ENCODE assay signal across 33 cellular contexts in the genomic region with DNA sequence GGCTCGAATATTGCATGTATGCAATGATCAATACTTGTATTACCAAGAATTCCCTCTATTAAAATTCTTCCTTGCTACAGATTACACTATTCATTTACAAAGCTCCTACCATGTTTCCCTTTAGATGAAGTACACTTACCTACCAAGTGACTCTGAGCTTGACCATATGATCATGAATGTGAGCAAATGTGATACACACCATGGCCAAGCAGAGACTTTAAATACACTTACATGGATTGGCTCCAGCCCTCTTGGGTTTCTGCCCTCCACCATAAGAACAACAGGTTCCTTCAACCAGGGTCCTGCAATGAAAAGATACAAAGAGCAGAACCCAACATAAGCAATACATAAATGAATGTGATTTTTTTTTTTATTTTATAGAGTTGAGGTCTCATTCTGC. TPM values are rescaled to one million over a fixed set of nuclear protein-coding genes. Genes with fewer than 3 reads are reported as not detected.
"Had no signal": no experiment of that assay in that cellular context is flagged by ENCODE, and none has a peak within 500 bp of the region (broad histone marks: within the 10 kb centered on the region; RNA-seq: fewer than 3 reads in every experiment).

No MANE protein-coding gene starts in this region.

- DNase-seq: stimulated activated CD4-positive, alpha-beta T cell treated with anti-CD3 and anti-CD28 coated beads, Interleukin-2, amount 100 ng/mL, for 48 hours; stimulated activated CD4-positive, alpha-beta T cell treated with anti-CD3 and anti-CD28 coated beads, Interleukin-4, amount 100 ng/mL, for 1 hour; stimulated activated CD4-positive, alpha-beta T cell treated with anti-CD3 and anti-CD28 coated beads, Interleukin-4, amount 100 ng/mL, for 24 hours; stimulated activated CD4-positive, alpha-beta T cell treated with anti-CD3 and anti-CD28 coated beads, Interleukin-4, amount 100 ng/mL, for 4 hours; stimulated activated CD8-positive, alpha-beta memory T cell treated with anti-CD3 and anti-CD28 coated beads, Interleukin-4, amount 100 ng/mL, for 48 hours; stimulated activated naive B cell treated with anti-CD40 and anti-IgM and Interleukin-4, amounts not matched to agents 10 μg/mL and 1 μg/mL and 100 μg/mL, for 72 hours; stimulated activated naive CD4-positive, alpha-beta T cell; stimulated activated naive CD4-positive, alpha-beta T cell treated with Interleukin-2 at 50 U/mL for 16 hours; stimulated activated naive CD8-positive, alpha-beta T cell treated with anti-CD3 and anti-CD28 coated beads, Interleukin-15, amount 100 ng/mL, for 72 hours; stimulated activated naive CD8-positive, alpha-beta T cell treated with anti-CD3 and anti-CD28 coated beads, Interleukin-15, Interleukin-2, amounts not matched to agents 100 U/mL and 50 U/mL, for 24 hours; stomach; substantia nigra; testis; thyroid gland; tibial artery; transverse colon; trophoblast cell; upper lobe of left lung; upper lobe of right lung; uterus had no signal

- ATAC-seq: stimulated activated effector memory CD8-positive, alpha-beta T cell treated with anti-CD3 and anti-CD28 coated beads, Interleukin-12 subunit alpha, Interleukin-12 subunit beta, amount 100 ng/mL, for 72 hours; stimulated activated memory B cell treated with anti-CD40 and anti-IgM and Interleukin-4, amounts not matched to agents 10 μg/mL and 1 μg/mL and 100 μg/mL, for 72 hours; stimulated activated naive B cell treated with anti-CD40 and anti-IgM and Interleukin-4, amounts not matched to agents 10 μg/mL and 1 μg/mL and 100 μg/mL, for 72 hours; stimulated activated naive CD8-positive, alpha-beta T cell treated with anti-CD3 and anti-CD28 coated beads, Interleukin-15, amount 100 ng/mL, for 72 hours; stimulated activated naive CD8-positive, alpha-beta T cell treated with anti-CD3 and anti-CD28 coated beads, Interleukin-15, Interleukin-2, amounts not matched to agents 100 U/mL and 50 U/mL, for 24 hours; upper lobe of right lung had no signal

- H3K9me3 ChIP-seq: stomach, suprapubic skin, testis, thoracic aorta, thyroid gland, tibial artery, tibial nerve, transverse colon, upper lobe of left lung, upper lobe of right lung, uterus, vagina had no signal

- H3K36me3 ChIP-seq: stomach, suprapubic skin, thoracic aorta, thyroid gland, tibial artery, tibial nerve, transverse colon, upper lobe of left lung, upper lobe of right lung, uterus, vagina had no signal

- H3K27me3 ChIP-seq: stomach, testis, thyroid gland, upper lobe of left lung, upper lobe of right lung, uterus, vagina had no signal

- H3K4me3 ChIP-seq: stomach, suprapubic skin, testis, thoracic aorta, thyroid gland, tibial artery, tibial nerve, transverse colon, upper lobe of left lung, upper lobe of right lung, uterus, vagina had no signal

- H3K9me3 Mint-ChIP-seq: stimulated activated effector memory CD8-positive, alpha-beta T cell treated with anti-CD3 and anti-CD28 coated beads, Interleukin-12 subunit alpha, Interleukin-12 subunit beta, amount 100 ng/mL, for 72 hours; stimulated activated memory B cell treated with anti-CD40 and anti-IgM and Interleukin-4, amounts not matched to agents 10 μg/mL and 1 μg/mL and 100 μg/mL, for 72 hours; stimulated activated naive B cell treated with anti-CD40 and anti-IgM and Interleukin-4, amounts not matched to agents 10 μg/mL and 1 μg/mL and 100 μg/mL, for 72 hours; stimulated activated naive CD8-positive, alpha-beta T cell treated with anti-CD3 and anti-CD28 coated beads, Interleukin-15, amount 100 ng/mL, for 72 hours; stimulated activated naive CD8-positive, alpha-beta T cell treated with anti-CD3 and anti-CD28 coated beads, Interleukin-15, Interleukin-2, amounts not matched to agents 100 ng/mL and 50 ng/mL, for 24 hours had no signal

- H3K36me3 Mint-ChIP-seq: stimulated activated effector memory CD8-positive, alpha-beta T cell treated with anti-CD3 and anti-CD28 coated beads, Interleukin-12 subunit alpha, Interleukin-12 subunit beta, amount 100 ng/mL, for 72 hours; stimulated activated memory B cell treated with anti-CD40 and anti-IgM and Interleukin-4, amounts not matched to agents 10 μg/mL and 1 μg/mL and 100 μg/mL, for 72 hours; stimulated activated naive B cell treated with anti-CD40 and anti-IgM and Interleukin-4, amounts not matched to agents 10 μg/mL and 1 μg/mL and 100 μg/mL, for 72 hours; type B pancreatic cell had no signal

- H3K4me1 Mint-ChIP-seq: stimulated activated effector memory CD8-positive, alpha-beta T cell treated with anti-CD3 and anti-CD28 coated beads, Interleukin-12 subunit alpha, Interleukin-12 subunit beta, amount 100 ng/mL, for 72 hours; stimulated activated memory B cell treated with anti-CD40 and anti-IgM and Interleukin-4, amounts not matched to agents 10 μg/mL and 1 μg/mL and 100 μg/mL, for 72 hours; stimulated activated naive B cell treated with anti-CD40 and anti-IgM and Interleukin-4, amounts not matched to agents 10 μg/mL and 1 μg/mL and 100 μg/mL, for 72 hours; stimulated activated naive CD8-positive, alpha-beta T cell treated with anti-CD3 and anti-CD28 coated beads, Interleukin-15, amount 100 ng/mL, for 72 hours had no signal

- H3K4me1 ChIP-seq: suprapubic skin, testis, tibial artery, tibial nerve, transverse colon, upper lobe of left lung, upper lobe of right lung, uterus, vagina had no signal

- H3K27ac Mint-ChIP-seq: stimulated activated effector memory CD8-positive, alpha-beta T cell treated with anti-CD3 and anti-CD28 coated beads, Interleukin-12 subunit alpha, Interleukin-12 subunit beta, amount 100 ng/mL, for 72 hours; stimulated activated memory B cell treated with anti-CD40 and anti-IgM and Interleukin-4, amounts not matched to agents 10 μg/mL and 1 μg/mL and 100 μg/mL, for 72 hours; stimulated activated naive B cell treated with anti-CD40 and anti-IgM and Interleukin-4, amounts not matched to agents 10 μg/mL and 1 μg/mL and 100 μg/mL, for 72 hours; stimulated activated naive CD8-positive, alpha-beta T cell treated with anti-CD3 and anti-CD28 coated beads, Interleukin-15, amount 100 ng/mL, for 72 hours; stimulated activated naive CD8-positive, alpha-beta T cell treated with anti-CD3 and anti-CD28 coated beads, Interleukin-15, Interleukin-2, amounts not matched to agents 100 ng/mL and 50 ng/mL, for 24 hours; type B pancreatic cell had no signal

- H3K27ac ChIP-seq: stomach, suprapubic skin, testis, thoracic aorta, thyroid gland, tibial artery, tibial nerve, transverse colon, upper lobe of left lung, upper lobe of right lung, uterus, vagina had no signal

- FAIRE-seq: urothelium cell line had no signal

- H3K4me3 Mint-ChIP-seq: stimulated activated effector memory CD8-positive, alpha-beta T cell treated with anti-CD3 and anti-CD28 coated beads, Interleukin-12 subunit alpha, Interleukin-12 subunit beta, amount 100 ng/mL, for 72 hours; stimulated activated memory B cell treated with anti-CD40 and anti-IgM and Interleukin-4, amounts not matched to agents 10 μg/mL and 1 μg/mL and 100 μg/mL, for 72 hours; stimulated activated naive B cell treated with anti-CD40 and anti-IgM and Interleukin-4, amounts not matched to agents 10 μg/mL and 1 μg/mL and 100 μg/mL, for 72 hours; stimulated activated naive CD8-positive, alpha-beta T cell treated with anti-CD3 and anti-CD28 coated beads, Interleukin-15, amount 100 ng/mL, for 72 hours; stimulated activated naive CD8-positive, alpha-beta T cell treated with anti-CD3 and anti-CD28 coated beads, Interleukin-15, Interleukin-2, amounts not matched to agents 100 ng/mL and 50 ng/mL, for 24 hours; type B pancreatic cell had no signal

RNA-seq across cellular contexts. Expression of a gene that starts 30.0 kb away (rescaled TPM):
- total RNA-seq: stomach, subcutaneous adipose tissue, suprapubic skin, temporal lobe, thoracic aorta, tibial nerve, transverse colon, ureter, urinary bladder, uterus, vagina had no signal
